In the genomic region with DNA sequence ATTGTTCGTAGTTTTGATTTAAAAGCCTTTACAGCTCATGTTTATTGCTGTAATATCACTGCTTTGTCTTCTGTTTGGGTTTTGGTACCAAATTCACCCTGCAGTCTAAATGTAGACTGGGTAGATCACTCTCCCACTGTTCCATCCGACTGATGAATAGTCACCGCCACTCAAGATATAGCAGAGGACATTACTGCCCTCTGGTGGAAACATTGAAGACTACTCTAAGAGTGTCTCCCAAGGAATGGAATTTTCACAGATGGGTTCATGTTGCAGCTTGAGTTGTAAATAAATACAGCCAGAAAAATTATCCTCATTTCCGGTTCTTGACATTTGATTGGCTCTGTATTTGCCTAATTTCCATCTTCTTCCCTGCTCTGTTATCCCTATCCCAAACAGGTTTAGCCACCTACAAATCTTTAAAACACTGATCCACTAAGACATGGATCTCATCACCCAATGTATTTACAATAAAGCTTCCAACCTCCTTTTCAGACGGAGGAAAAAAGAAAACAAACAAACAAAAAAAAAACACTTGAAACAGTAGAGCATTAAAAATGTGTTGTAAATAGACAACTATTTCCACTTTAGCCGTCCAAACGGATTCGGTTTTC, we compare ENCODE assay signal across 8 cellular contexts.
DNase-seq lines count a peak whose midpoint lies in the region; ATAC-seq, FAIRE-seq and TF ChIP-seq lines count a peak whose summit lies in the region.

No MANE protein-coding gene starts in this region.

- H4K20me1 ChIP-seq in keratinocyte (ENCODE audit: control insufficient read depth, extremely low read depth, insufficient read depth, low read length), result no peaks in the 10 kb centered on the region

- no peaks in the 10 kb centered on the region for H3K79me2 ChIP-seq in keratinocyte (ENCODE audit: control insufficient read depth, insufficient read depth, low read length)

- no peak overlapping the region for H3K27ac Mint-ChIP-seq in activated CD8-positive, alpha-beta memory T cell treated with anti-CD3 and anti-CD28 coated beads, Interleukin-2, amount 10 ng/mL, durations not matched to agents 7 days and 5 days

- no peak overlapping the region for H2AFZ ChIP-seq in keratinocyte (ENCODE audit: control insufficient read depth, low read length)

- H3K4me2 ChIP-seq in keratinocyte (ENCODE audit: control insufficient read depth, extremely low read depth, insufficient read depth, low read depth, low read length), result no peak overlapping the region

- no peaks in the 10 kb centered on the region for H3K36me3 Mint-ChIP-seq in activated CD8-positive, alpha-beta memory T cell treated with anti-CD3 and anti-CD28 coated beads, Interleukin-2, amount 10 ng/mL, durations not matched to agents 7 days and 5 days

- H3K36me3 ChIP-seq in breast epithelium (no peaks in the 10 kb centered on the region), keratinocyte (ENCODE audit: control insufficient read depth in 2 of 2, extremely low read depth in 1 of 2, insufficient read depth in 2 of 2, low read length in 2 of 2) (no peaks in the 10 kb centered on the region), testis (ENCODE audit: low read depth, missing control alignments) (no peaks in the 10 kb centered on the region)

- FAIRE-seq in keratinocyte (lab: Jason Lieb, UNC), result peak; percentile 88

- H3K9me1 ChIP-seq in keratinocyte (ENCODE audit: control insufficient read depth, extremely low read depth, insufficient read depth, low read length), result no peaks in the 10 kb centered on the region

- no peaks in the 10 kb centered on the region for H3K4me1 Mint-ChIP-seq in activated CD8-positive, alpha-beta memory T cell treated with anti-CD3 and anti-CD28 coated beads, Interleukin-2, amount 10 ng/mL, durations not matched to agents 7 days and 5 days

- H3K27me3 Mint-ChIP-seq in activated CD8-positive, alpha-beta memory T cell treated with anti-CD3 and anti-CD28 coated beads, Interleukin-2, amount 10 ng/mL, durations not matched to agents 7 days and 5 days, result no peaks in the 10 kb centered on the region

- dilution Hi-C loops in keratinocyte (cut with MboI; ENCODE audit: extremely low pct_ligation_motif_present, low sequenced_read_pairs), result no loop called here

- peak; percentile 58 for ATAC-seq in activated CD8-positive, alpha-beta memory T cell treated with anti-CD3 and anti-CD28 coated beads, Interleukin-2, amount 10 ng/mL, durations not matched to agents 7 days and 5 days
- ATAC-seq in GM21528 (IDR thresholded peaks at IDR 0.05; ENCODE audit: low FRiP score, unreplicated experiment), result peak; percentile 96
- ATAC-seq in HG03571 (IDR thresholded peaks at IDR 0.05; ENCODE audit: unreplicated experiment), result peak; percentile 94

- intact Hi-C loops in breast epithelium (cut with DNase I; ENCODE audit: low total_unique reads), result loop anchor here (10.0 kb wide), 1 partner anchor 439 kb away; no protein-coding TSS in a partner anchor
- intact Hi-C loops in testis (cut with DNase I; ENCODE audit: low total_unique reads), result no loop called here

- no peaks in the 10 kb centered on the region for H3K9me3 Mint-ChIP-seq in activated CD8-positive, alpha-beta memory T cell treated with anti-CD3 and anti-CD28 coated beads, Interleukin-2, amount 10 ng/mL, durations not matched to agents 7 days and 5 days (ENCODE audit: low read depth)

- H3K27me3 ChIP-seq in breast epithelium (no peaks in the 10 kb centered on the region), keratinocyte (ENCODE audit: control insufficient read depth, extremely low read depth, insufficient read depth, low read length) (no peaks in the 10 kb centered on the region), testis (no peaks in the 10 kb centered on the region)

- H3K4me3 Mint-ChIP-seq in activated CD8-positive, alpha-beta memory T cell treated with anti-CD3 and anti-CD28 coated beads, Interleukin-2, amount 10 ng/mL, durations not matched to agents 7 days and 5 days, result no peak overlapping the region

- H3K9me3 ChIP-seq in breast epithelium, result no peaks in the 10 kb centered on the region
- no peaks in the 10 kb centered on the region for H3K9me3 ChIP-seq in keratinocyte (ENCODE audit: control insufficient read depth, low read depth, low read length)
- H3K9me3 ChIP-seq in testis, result no peaks in the 10 kb centered on the region

- H3K4me1 ChIP-seq in breast epithelium, result no peaks in the 10 kb centered on the region
- H3K4me1 ChIP-seq in keratinocyte (ENCODE audit: control insufficient read depth, extremely low read depth, insufficient read depth, low read length), result peaks cover 7% of the 10 kb centered on the region
- H3K4me1 ChIP-seq in testis, result no peaks in the 10 kb centered on the region

- no peak overlapping the region for H3K27ac ChIP-seq in breast epithelium
- H3K27ac ChIP-seq in keratinocyte (ENCODE audit: control insufficient read depth, insufficient read depth, low read length), result no peak overlapping the region
- no peak overlapping the region for H3K27ac ChIP-seq in testis

- H3K4me3 ChIP-seq in breast epithelium (no peak overlapping the region), keratinocyte (ENCODE audit: control insufficient read depth in 2 of 3, extremely low read depth in 1 of 3, insufficient read depth in 2 of 3, low read depth in 1 of 3, low read length in 3 of 3) (no peak overlapping the region), testis (no peak overlapping the region)

- TF ChIP-seq POLR2A in breast epithelium (IDR thresholded peaks at IDR 0.05) (no peak), testis (IDR thresholded peaks at IDR 0.05) (no peak)

- TF ChIP-seq CTCF in breast epithelium (IDR thresholded peaks at IDR 0.05), result peak; percentile 47 to 61 (median 59)
- TF ChIP-seq CTCF in keratinocyte (optimal IDR thresholded peaks at IDR 0.05 in 1 of 3, IDR thresholded peaks at IDR 0.05 in 1 of 3, conservative IDR thresholded peaks at IDR 0.05 in 1 of 3; ENCODE audit: extremely low read depth in 1 of 3, insufficient read depth in 2 of 3, low read length in 3 of 3), result peak; percentile 63 to 74 (median 71)
- TF ChIP-seq CTCF in testis (IDR thresholded peaks at IDR 0.05), result peak; percentile 50 to 80 (median 77)

- no peak for DNase-seq in activated CD8-positive, alpha-beta memory T cell treated with anti-CD3 and anti-CD28 coated beads, Interleukin-2, amount 10 ng/mL, durations not matched to agents 7 days and 5 days
- DNase-seq in activated CD8-positive, alpha-beta memory T cell treated with anti-CD3 and anti-CD28 coated beads, Interleukin-2, amount 50 U/mL, for 4 hours, result no peak
- DNase-seq in NCI-H82 treated with DMSO at 0.1 percent for 48 hours (lab: John Stamatoyannopoulos, UW; ENCODE audit: unreplicated experiment), result peak; percentile 81
- no peak for DNase-seq in breast epithelium (ENCODE audit: low spot score in 2 of 2)
- no peak for DNase-seq in keratinocyte (ENCODE audit: low read depth, low spot score)
- peak; percentile 19 for DNase-seq in testis

- CTCF ChIA-PET in activated CD8-positive, alpha-beta memory T cell treated with anti-CD3 and anti-CD28 coated beads, Interleukin-2, amount 10 ng/mL, durations not matched to agents 7 days and 5 days (lab: Charles Lee), result interaction anchor here (0.9 to 2.2 kb wide), 5 partner anchors 169 to 776 kb away, joined by 4 to 6 read pairs (median 5); partner anchors contain the start of gene CPNE8

- no peak overlapping the region for H3K9ac ChIP-seq in keratinocyte (ENCODE audit: control insufficient read depth, extremely low read depth, insufficient read depth, low read length)

- 30 to 34% methylated on average over 8 of the region's 8 CpGs for WGBS in testis, 2 donors

Comparison
In these comparisons a context has a peak if more than half of its experiments do, and no peak if none do; other contexts are left out.
1. DNase-seq: peak in NCI-H82 treated with DMSO at 0.1 percent for 48 hours (single experiment) and testis (single experiment); none in activated CD8-positive, alpha-beta memory T cell treated with anti-CD3 and anti-CD28 coated beads, Interleukin-2, amount 10 ng/mL, durations not matched to agents 7 days and 5 days (single experiment), activated CD8-positive, alpha-beta memory T cell treated with anti-CD3 and anti-CD28 coated beads, Interleukin-2, amount 50 U/mL, for 4 hours (single experiment), breast epithelium (0 of 2) and keratinocyte (single experiment).
2. Peak in every context shown above with its lines, with median percentiles within 50 percentile points of each other: ATAC-seq and CTCF ChIP-seq.